ENCODE assay signal across 9 cellular contexts in genomic region chr6:160767019-160767646, GRCh38.
A peak's percentile ranks its signal among the peaks of the same experiment; 100 is the strongest.
DNase-seq lines count a peak whose midpoint lies in the region; ATAC-seq lines count a peak whose summit lies in the region.
"Had no signal": no experiment of that assay in that cellular context is flagged by ENCODE, and none has a peak within 500 bp of the region (broad histone marks: within the 10 kb centered on the region; RNA-seq: fewer than 3 reads in every experiment).

No MANE protein-coding gene starts in this region.

- H3K27me3 ChIP-seq in muscle layer of colon (ENCODE audit: control insufficient read depth in 1 of 2, insufficient read depth in 2 of 2, low read length in 2 of 2), result no peaks in the 10 kb centered on the region

- no peak overlapping the region for H3K9ac ChIP-seq in muscle layer of colon (ENCODE audit: low read length)

- peak overlapping the region; percentile 58 for H3K4me3 ChIP-seq in muscle layer of colon (ENCODE audit: low read depth in 1 of 2, low read length in 2 of 2)

- peak; percentile 76 for DNase-seq in NCI-H2171 (lab: John Stamatoyannopoulos, UW)
- peak; percentile 31 for DNase-seq in activated T-cell treated with anti-CD3 and anti-CD28 coated beads for 24 hours (ENCODE audit: low read depth)
- DNase-seq in stimulated activated naive CD4-positive, alpha-beta T cell treated with Interleukin-2 at 50 U/mL for 16 hours (lab: John Stamatoyannopoulos, UW), result peak; percentile 22
- DNase-seq in NCI-H1048 (lab: John Stamatoyannopoulos, UW), result no peak

- peaks cover 10% of the 10 kb centered on the region for H3K4me1 ChIP-seq in muscle layer of colon (ENCODE audit: insufficient read depth, low read length)

- H3K36me3 ChIP-seq in muscle layer of colon (ENCODE audit: insufficient read depth, low read length), result no peaks in the 10 kb centered on the region
- H3K36me3 ChIP-seq: neutrophil had no signal

- H3K27ac ChIP-seq in muscle layer of colon (ENCODE audit: low read depth, low read length), result no peak overlapping the region
- H3K27ac ChIP-seq: neutrophil had no signal

- H3K9me3 ChIP-seq in muscle layer of colon (ENCODE audit: low read length), result no peaks in the 10 kb centered on the region
- H3K9me3 ChIP-seq: neutrophil had no signal

- ATAC-seq in GM18520 (IDR thresholded peaks at IDR 0.05; ENCODE audit: unreplicated experiment), result peak; percentile 87
- ATAC-seq in HG02970 (IDR thresholded peaks at IDR 0.05; ENCODE audit: low FRiP score, unreplicated experiment), result peak; percentile 89
- ATAC-seq in esophagus mucosa, result peak; percentile 90
